In the genomic region with DNA sequence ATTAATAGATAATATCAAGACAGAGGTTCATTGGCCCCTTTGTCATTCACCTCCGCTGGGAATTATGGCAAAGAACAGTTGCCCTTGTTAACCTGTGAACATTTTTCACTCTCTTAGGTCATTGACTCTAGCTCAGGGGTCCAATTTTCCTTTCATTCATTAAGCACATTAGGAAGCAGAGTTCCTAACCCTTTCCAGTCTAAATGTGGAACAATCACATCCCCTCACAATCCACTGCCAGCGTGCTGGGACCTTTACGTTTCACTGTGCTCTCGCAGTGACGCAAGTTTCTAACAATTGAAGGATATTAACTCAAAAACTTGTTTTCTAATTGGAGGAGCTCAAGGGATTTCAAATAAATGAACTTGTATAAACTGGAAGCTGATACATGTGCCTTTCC, we compare ENCODE assay signal across 22 cellular contexts.
"Had no signal": no experiment of that assay in that cellular context is flagged by ENCODE, and none has a peak within 500 bp of the region (broad histone marks: within the 10 kb centered on the region; RNA-seq: fewer than 3 reads in every experiment).

No MANE protein-coding gene starts in this region.

- H3K27ac Mint-ChIP-seq: activated B cell treated with CpG ODN at 0.5 μM for 24 hours; activated CD4-positive, alpha-beta memory T cell treated with anti-CD3 and anti-CD28 coated beads, Interleukin-2, amount 10 ng/mL, durations not matched to agents 7 days and 5 days; activated naive CD8-positive, alpha-beta T cell treated with anti-CD3 and anti-CD28 coated beads for 36 hours; activated T-helper 17 cell treated with anti-CD3 and anti-CD28 coated beads, Interleukin-2, amount 50 U/mL, for 72 hours; dendritic cell treated with granulocyte-macrophage colony-stimulating factor and Interleukin-4, amounts not matched to agents 40 ng/mL and 50 ng/mL, for 4 days; effector memory CD8-positive, alpha-beta T cell; memory B cell; naive B cell; stimulated activated naive CD8-positive, alpha-beta T cell treated with anti-CD3 and anti-CD28 coated beads, Interleukin-15, amount 100 ng/mL, for 72 hours; T-helper 2 cell treated with Interferon-gamma antibody and Interleukin-4, amounts not matched to agents 5 μg/mL and 100 μg/mL, for 36 hours; type B pancreatic cell had no signal

- H3K9me3 ChIP-seq: mucosa of descending colon, SK-N-SH, testis had no signal

- H3K9ac ChIP-seq: SK-N-SH had no signal

- DNase-seq: activated B cell treated with CpG ODN at 0.5 μM for 24 hours; activated CD4-positive, alpha-beta memory T cell treated with anti-CD3 and anti-CD28 coated beads, Interleukin-2, amount 10 ng/mL, durations not matched to agents 7 days and 5 days; activated CD4-positive, alpha-beta T cell treated with anti-CD3 and anti-CD28 coated beads for 4 hours; activated naive CD4-positive, alpha-beta T cell; activated naive CD8-positive, alpha-beta T cell treated with anti-CD3 and anti-CD28 coated beads for 36 hours; activated T-cell treated with anti-CD3 and anti-CD28 coated beads, Interleukin-2, amount 50 U/mL, for 1 hour; amniotic stem cell; effector memory CD8-positive, alpha-beta T cell; foreskin keratinocyte; islet precursor cell; mucosa of descending colon; naive B cell; SK-N-SH; stimulated activated naive CD8-positive, alpha-beta T cell treated with anti-CD3 and anti-CD28 coated beads, Interleukin-15, amount 100 ng/mL, for 72 hours; testis had no signal

- H3K4me3 ChIP-seq: mucosa of descending colon, testis had no signal

- H3K36me3 Mint-ChIP-seq: activated naive CD8-positive, alpha-beta T cell treated with anti-CD3 and anti-CD28 coated beads for 36 hours; memory B cell; naive B cell; type B pancreatic cell had no signal

- ATAC-seq: activated T-helper 17 cell treated with anti-CD3 and anti-CD28 coated beads, Interleukin-2, amount 50 U/mL, for 72 hours; effector memory CD8-positive, alpha-beta T cell; foreskin keratinocyte; left lobe of liver; stimulated activated naive CD8-positive, alpha-beta T cell treated with anti-CD3 and anti-CD28 coated beads, Interleukin-15, amount 100 ng/mL, for 72 hours had no signal

- H3K4me3 Mint-ChIP-seq: activated B cell treated with CpG ODN at 0.5 μM for 24 hours; activated CD4-positive, alpha-beta memory T cell treated with anti-CD3 and anti-CD28 coated beads, Interleukin-2, amount 10 ng/mL, durations not matched to agents 7 days and 5 days; activated naive CD8-positive, alpha-beta T cell treated with anti-CD3 and anti-CD28 coated beads for 36 hours; activated T-helper 17 cell treated with anti-CD3 and anti-CD28 coated beads, Interleukin-2, amount 50 U/mL, for 72 hours; dendritic cell treated with granulocyte-macrophage colony-stimulating factor and Interleukin-4, amounts not matched to agents 40 ng/mL and 50 ng/mL, for 4 days; effector memory CD8-positive, alpha-beta T cell; memory B cell; naive B cell; stimulated activated naive CD8-positive, alpha-beta T cell treated with anti-CD3 and anti-CD28 coated beads, Interleukin-15, amount 100 ng/mL, for 72 hours; T-helper 2 cell treated with Interferon-gamma antibody and Interleukin-4, amounts not matched to agents 5 μg/mL and 100 μg/mL, for 36 hours; type B pancreatic cell had no signal

- H3K27me3 ChIP-seq: foreskin keratinocyte, testis had no signal

- H3K27ac ChIP-seq: epithelial cell of prostate, foreskin keratinocyte, testis had no signal

- H3K4me1 ChIP-seq: foreskin keratinocyte, testis had no signal

- H3K4me2 ChIP-seq: SK-N-SH had no signal

- H3K4me1 Mint-ChIP-seq: activated B cell treated with CpG ODN at 0.5 μM for 24 hours; activated CD4-positive, alpha-beta memory T cell treated with anti-CD3 and anti-CD28 coated beads, Interleukin-2, amount 10 ng/mL, durations not matched to agents 7 days and 5 days; activated naive CD8-positive, alpha-beta T cell treated with anti-CD3 and anti-CD28 coated beads for 36 hours; activated T-helper 17 cell treated with anti-CD3 and anti-CD28 coated beads, Interleukin-2, amount 50 U/mL, for 72 hours; memory B cell; naive B cell; stimulated activated naive CD8-positive, alpha-beta T cell treated with anti-CD3 and anti-CD28 coated beads, Interleukin-15, amount 100 ng/mL, for 72 hours had no signal

- H3K27me3 Mint-ChIP-seq: activated B cell treated with CpG ODN at 0.5 μM for 24 hours; activated CD4-positive, alpha-beta memory T cell treated with anti-CD3 and anti-CD28 coated beads, Interleukin-2, amount 10 ng/mL, durations not matched to agents 7 days and 5 days; activated naive CD8-positive, alpha-beta T cell treated with anti-CD3 and anti-CD28 coated beads for 36 hours; activated T-helper 17 cell treated with anti-CD3 and anti-CD28 coated beads, Interleukin-2, amount 50 U/mL, for 72 hours; dendritic cell treated with granulocyte-macrophage colony-stimulating factor and Interleukin-4, amounts not matched to agents 40 ng/mL and 50 ng/mL, for 4 days; effector memory CD8-positive, alpha-beta T cell; memory B cell; naive B cell; stimulated activated naive CD8-positive, alpha-beta T cell treated with anti-CD3 and anti-CD28 coated beads, Interleukin-15, amount 100 ng/mL, for 72 hours; type B pancreatic cell had no signal

- H3K9me3 Mint-ChIP-seq: type B pancreatic cell had no signal
